ENCODE assay signal across 8 cellular contexts in the genomic region with DNA sequence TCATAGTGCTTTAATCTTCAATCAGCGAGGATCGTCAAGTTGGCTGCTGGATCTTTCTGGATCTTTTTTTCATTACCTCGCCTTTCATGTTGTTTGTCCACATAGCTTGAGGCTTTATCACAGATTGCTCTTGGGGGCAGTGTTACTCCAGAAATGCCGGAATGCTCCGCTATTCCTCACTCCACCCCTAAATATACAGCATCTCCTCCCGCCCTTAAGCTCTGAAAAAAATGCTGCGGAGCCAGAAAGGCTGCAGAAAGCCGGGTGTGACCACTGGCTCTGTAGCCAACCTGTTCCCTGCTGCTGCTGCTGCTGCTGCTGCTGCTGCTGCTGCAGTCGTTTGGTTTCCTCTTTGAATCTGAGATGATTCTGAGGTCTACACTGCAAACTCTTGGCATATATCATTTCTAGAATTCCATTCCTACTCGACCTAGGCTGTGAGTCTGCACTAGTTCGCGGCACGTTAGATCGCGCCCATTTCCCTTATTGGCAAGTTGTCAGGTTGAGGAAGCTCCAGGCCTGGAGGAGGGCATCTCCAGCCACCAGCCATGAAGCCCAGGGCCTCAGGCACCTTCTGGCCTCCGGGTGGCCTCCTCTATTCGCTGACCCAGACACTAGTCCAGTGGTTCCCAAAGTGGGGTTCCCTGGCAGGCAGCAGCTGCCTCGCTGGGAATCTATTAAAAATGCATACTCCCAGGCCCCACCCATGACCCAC. TPM values are rescaled to one million over a fixed set of nuclear protein-coding genes. Genes with fewer than 3 reads are reported as not detected.
DNase-seq lines count a peak whose midpoint lies in the region; ATAC-seq, FAIRE-seq and TF ChIP-seq lines count a peak whose summit lies in the region.

No MANE protein-coding gene starts in this region.

- peak overlapping the region; percentile 41 for H3K4me3 Mint-ChIP-seq in activated CD4-positive, alpha-beta T cell treated with anti-CD3 and anti-CD28 coated beads, Interleukin-2, amount 10 ng/mL, durations not matched to agents 24 days and 14 days

- TF ChIP-seq CTCF in GM12873 (IDR thresholded peaks at IDR 0.05; ENCODE audit: insufficient read depth, low read depth, low read length, missing control alignments) = peak; percentile 51

- intact Hi-C loops in activated CD4-positive, alpha-beta T cell treated with anti-CD3 and anti-CD28 coated beads, Interleukin-2, amount 10 ng/mL, durations not matched to agents 24 days and 14 days (cut with micrococcal nuclease) = no loop called here

- no peaks in the 10 kb centered on the region for H3K36me3 Mint-ChIP-seq in activated CD4-positive, alpha-beta T cell treated with anti-CD3 and anti-CD28 coated beads, Interleukin-2, amount 10 ng/mL, durations not matched to agents 24 days and 14 days (ENCODE audit: low read depth)

- DNase-seq in NCI-H446 (lab: John Stamatoyannopoulos, UW) = peak; percentile 21 to 79
- peak; percentile 92 for DNase-seq in activated CD4-positive, alpha-beta T cell treated with anti-CD3 and anti-CD28 coated beads, Interleukin-2, amount 10 ng/mL, durations not matched to agents 24 days and 14 days
- DNase-seq in left lobe of liver (ENCODE audit: low spot score) = peak; percentile 53
- DNase-seq in stimulated activated CD4-positive, alpha-beta T cell treated with anti-CD3 and anti-CD28 coated beads, Interleukin-4, amount 100 ng/mL, for 24 hours = peak; percentile 63

- ATAC-seq in HG03060 (IDR thresholded peaks at IDR 0.05; ENCODE audit: low read depth, unreplicated experiment) = peak; percentile 75
- ATAC-seq in left lobe of liver = peak; percentile 91
- no peak for ATAC-seq in HG03025 (IDR thresholded peaks at IDR 0.05; ENCODE audit: low FRiP score, unreplicated experiment)

- peak; percentile 96 for FAIRE-seq in colon (lab: Jason Lieb, UNC)

- H3K27me3 Mint-ChIP-seq in activated CD4-positive, alpha-beta T cell treated with anti-CD3 and anti-CD28 coated beads, Interleukin-2, amount 10 ng/mL, durations not matched to agents 24 days and 14 days = no peaks in the 10 kb centered on the region

- peaks cover 3% of the 10 kb centered on the region for H3K4me1 Mint-ChIP-seq in activated CD4-positive, alpha-beta T cell treated with anti-CD3 and anti-CD28 coated beads, Interleukin-2, amount 10 ng/mL, durations not matched to agents 24 days and 14 days

- no peak overlapping the region for H3K27ac Mint-ChIP-seq in activated CD4-positive, alpha-beta T cell treated with anti-CD3 and anti-CD28 coated beads, Interleukin-2, amount 10 ng/mL, durations not matched to agents 24 days and 14 days

- no peaks in the 10 kb centered on the region for H3K9me3 Mint-ChIP-seq in activated CD4-positive, alpha-beta T cell treated with anti-CD3 and anti-CD28 coated beads, Interleukin-2, amount 10 ng/mL, durations not matched to agents 24 days and 14 days

RNA-seq across cellular contexts. Expression of a gene that starts 34.2 kb away (rescaled TPM):
- 43.8 and 44.9 TPM in 2 replicates for total RNA-seq in activated CD4-positive, alpha-beta T cell treated with anti-CD3 and anti-CD28 coated beads, Interleukin-2, amount 10 ng/mL, durations not matched to agents 24 days and 14 days
- total RNA-seq in left lobe of liver = 86.7 TPM

RNA-seq across cellular contexts. Expression of a gene that starts 52.1 kb away (rescaled TPM):
- total RNA-seq in activated CD4-positive, alpha-beta T cell treated with anti-CD3 and anti-CD28 coated beads, Interleukin-2, amount 10 ng/mL, durations not matched to agents 24 days and 14 days = 99.0 and 104 TPM in 2 replicates
- 3.2 TPM for total RNA-seq in left lobe of liver

RNA-seq across cellular contexts. Expression of a gene that starts 57.2 kb away (rescaled TPM):
- 317 and 318 TPM in 2 replicates for total RNA-seq in activated CD4-positive, alpha-beta T cell treated with anti-CD3 and anti-CD28 coated beads, Interleukin-2, amount 10 ng/mL, durations not matched to agents 24 days and 14 days
- total RNA-seq in left lobe of liver = 20.6 TPM

Comparison
In these comparisons a context has a peak if more than half of its experiments do, and no peak if none do; other contexts are left out.
1. RNA of a gene that starts 52.1 kb away (total RNA-seq): 99.0 to 104 TPM in activated CD4-positive, alpha-beta T cell treated with anti-CD3 and anti-CD28 coated beads, Interleukin-2, amount 10 ng/mL, durations not matched to agents 24 days and 14 days; 3.2 TPM in left lobe of liver (single experiment); every median in the first group is over 10 times any median in the second.
2. RNA of a gene that starts 57.2 kb away (total RNA-seq): 317 to 318 TPM in activated CD4-positive, alpha-beta T cell treated with anti-CD3 and anti-CD28 coated beads, Interleukin-2, amount 10 ng/mL, durations not matched to agents 24 days and 14 days; 20.6 TPM in left lobe of liver (single experiment); every median in the first group is over 10 times any median in the second.
3. Peak in every context shown above with its lines, with median percentiles within 50 percentile points of each other: DNase-seq.